ENCODE assay signal across 39 cellular contexts in the genomic region with DNA sequence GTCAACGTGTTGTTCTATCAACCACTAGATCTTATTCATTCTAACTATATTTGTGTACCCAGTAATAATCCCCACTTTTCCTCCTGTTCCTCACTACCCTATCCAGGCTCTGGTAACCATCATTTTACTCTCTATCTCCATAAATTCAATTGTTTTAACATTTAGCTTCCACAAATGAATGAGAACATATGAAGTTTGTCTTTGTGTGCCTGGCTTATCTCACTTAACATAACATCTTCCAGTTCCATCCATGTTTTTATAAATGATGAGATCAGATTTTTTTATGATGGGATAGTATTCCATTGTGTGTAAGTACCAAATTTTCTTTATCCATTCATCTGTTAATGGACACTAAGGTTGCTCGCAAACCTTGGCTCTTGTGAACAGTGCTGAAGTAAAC. TPM values are rescaled to one million over a fixed set of nuclear protein-coding genes. Genes with fewer than 3 reads are reported as not detected.
"Had no signal": no experiment of that assay in that cellular context is flagged by ENCODE, and none has a peak within 500 bp of the region (broad histone marks: within the 10 kb centered on the region; RNA-seq: fewer than 3 reads in every experiment).

No MANE protein-coding gene starts in this region.

- ATAC-seq: activated naive CD4-positive, alpha-beta T cell treated with anti-CD3 and anti-CD28 coated beads, Interleukin-2, amount 50 U/mL, for 72 hours; activated naive CD8-positive, alpha-beta T cell treated with anti-CD3 and anti-CD28 coated beads, Interleukin-2, amount 50 U/mL, for 24 hours; activated T-cell treated with anti-CD3 and anti-CD28 coated beads, Interleukin-2, amount 50 U/mL, for 4 hours; activated T-cell treated with anti-CD3 and anti-CD28 coated beads, Interleukin-2, amount 50 U/mL, for 72 hours; activated T-helper 17 cell treated with anti-CD3 and anti-CD28 coated beads, Interleukin-2, amount 50 U/mL, for 72 hours; body of pancreas had no signal

- H3K4me3 Mint-ChIP-seq: activated naive CD4-positive, alpha-beta T cell treated with anti-CD3 and anti-CD28 coated beads for 36 hours; activated naive CD4-positive, alpha-beta T cell treated with anti-CD3 and anti-CD28 coated beads, Interleukin-2, amount 10 ng/mL, durations not matched to agents 7 days and 5 days; activated naive CD4-positive, alpha-beta T cell treated with anti-CD3 and anti-CD28 coated beads, Interleukin-2, amount 50 U/mL, for 24 hours; activated naive CD8-positive, alpha-beta T cell; activated naive CD8-positive, alpha-beta T cell treated with anti-CD3 and anti-CD28 coated beads for 36 hours; activated naive CD8-positive, alpha-beta T cell treated with anti-CD3 and anti-CD28 coated beads, Interleukin-2, amount 10 ng/mL, durations not matched to agents 7 days and 5 days; activated naive CD8-positive, alpha-beta T cell treated with anti-CD3 and anti-CD28 coated beads, Interleukin-2, amount 50 U/mL, for 24 hours; activated T-cell treated with anti-CD3 and anti-CD28 coated beads, Interleukin-2, amount 50 U/mL, for 4 hours; activated T-cell treated with anti-CD3 and anti-CD28 coated beads, Interleukin-2, amount 50 U/mL, for 72 hours; activated T-helper 1 cell treated with anti-CD3 and anti-CD28 coated beads, Interleukin-12 subunit alpha, Interleukin-12 subunit beta, Interleukin-2, Interleukin-4 antibody, amounts not matched to agents 30 ng/mL and 10 ng/mL and 1 ng/mL, durations not matched to agents 14 hours and 24 hours and 36 hours; activated T-helper 17 cell treated with anti-CD3 and anti-CD28 coated beads, Interleukin-2, amount 50 U/mL, for 72 hours; brain; central memory CD8-positive, alpha-beta T cell had no signal

- DNase-seq: activated effector memory CD4-positive, alpha-beta T cell treated with anti-CD3 and anti-CD28 coated beads, Interleukin-2, amount 50 U/mL, for 16 hours; activated effector memory CD4-positive, alpha-beta T cell treated with Interleukin-2 at 50 U/mL for 16 hours; activated gamma-delta T cell; activated gamma-delta T cell treated with Interleukin-2 at 50 U/mL for 16 hours; activated naive CD4-positive, alpha-beta T cell; activated naive CD4-positive, alpha-beta T cell treated with anti-CD3 and anti-CD28 coated beads for 36 hours; activated naive CD4-positive, alpha-beta T cell treated with anti-CD3 and anti-CD28 coated beads, Interleukin-2, amount 10 ng/mL, durations not matched to agents 7 days and 5 days; activated naive CD4-positive, alpha-beta T cell treated with anti-CD3 and anti-CD28 coated beads, Interleukin-2, amount 50 U/mL, for 16 hours; activated naive CD4-positive, alpha-beta T cell treated with Interleukin-2 at 50 U/mL for 16 hours; activated naive CD8-positive, alpha-beta T cell treated with anti-CD3 and anti-CD28 coated beads for 36 hours; activated naive CD8-positive, alpha-beta T cell treated with anti-CD3 and anti-CD28 coated beads, Interleukin-2, amount 10 ng/mL, durations not matched to agents 7 days and 5 days; activated naive CD8-positive, alpha-beta T cell treated with anti-CD3 and anti-CD28 coated beads, Interleukin-2, amount 50 U/mL, for 24 hours; activated T-cell treated with anti-CD3 and anti-CD28 coated beads, Interleukin-2, amount 50 U/mL, for 4 hours; activated T-cell treated with anti-CD3 and anti-CD28 coated beads, Interleukin-2, amount 50 U/mL, for 48 hours; activated T-cell treated with anti-CD3 and anti-CD28 coated beads, Interleukin-2, amount 50 U/mL, for 72 hours; adrenal gland; amniotic stem cell; amygdala; anterior cingulate cortex; aorta; body of pancreas; brain microvascular endothelial cell; caudate nucleus; central memory CD4-positive, alpha-beta T cell; cerebellar nuclear complex had no signal

- H3K27me3 ChIP-seq: adrenal gland, ascending aorta, body of pancreas, brain microvascular endothelial cell, breast epithelium, cardiac muscle cell had no signal

- H3K4me1 Mint-ChIP-seq: activated naive CD4-positive, alpha-beta T cell treated with anti-CD3 and anti-CD28 coated beads, Interleukin-2, amount 10 ng/mL, durations not matched to agents 7 days and 5 days; activated naive CD4-positive, alpha-beta T cell treated with anti-CD3 and anti-CD28 coated beads, Interleukin-2, amount 50 U/mL, for 24 hours; activated naive CD8-positive, alpha-beta T cell treated with anti-CD3 and anti-CD28 coated beads for 36 hours; activated naive CD8-positive, alpha-beta T cell treated with anti-CD3 and anti-CD28 coated beads, Interleukin-2, amount 10 ng/mL, durations not matched to agents 7 days and 5 days; activated naive CD8-positive, alpha-beta T cell treated with anti-CD3 and anti-CD28 coated beads, Interleukin-2, amount 50 U/mL, for 24 hours; activated T-helper 17 cell treated with anti-CD3 and anti-CD28 coated beads, Interleukin-2, amount 50 U/mL, for 72 hours; brain; central memory CD8-positive, alpha-beta T cell had no signal

- H3K27me3 Mint-ChIP-seq: activated naive CD4-positive, alpha-beta T cell treated with anti-CD3 and anti-CD28 coated beads, Interleukin-2, amount 10 ng/mL, durations not matched to agents 7 days and 5 days; central memory CD8-positive, alpha-beta T cell had no signal

- H3K4me3 ChIP-seq: adrenal gland, ascending aorta, body of pancreas, breast epithelium, cardiac muscle cell had no signal

- H3K9me3 ChIP-seq: adrenal gland, ascending aorta, body of pancreas, breast epithelium had no signal

- H3K27ac ChIP-seq: adrenal gland, ascending aorta, body of pancreas, brain microvascular endothelial cell, breast epithelium, cardiac muscle cell had no signal

- H3K36me3 ChIP-seq: adrenal gland, ascending aorta, brain microvascular endothelial cell, breast epithelium, cardiac muscle cell had no signal

- H3K36me3 Mint-ChIP-seq: activated naive CD4-positive, alpha-beta T cell treated with anti-CD3 and anti-CD28 coated beads, Interleukin-2, amount 10 ng/mL, durations not matched to agents 7 days and 5 days; activated naive CD4-positive, alpha-beta T cell treated with anti-CD3 and anti-CD28 coated beads, Interleukin-2, amount 50 U/mL, for 24 hours; activated naive CD4-positive, alpha-beta T cell treated with anti-CD3 and anti-CD28 coated beads, Interleukin-2, amount 50 U/mL, for 72 hours; activated naive CD8-positive, alpha-beta T cell; activated naive CD8-positive, alpha-beta T cell treated with anti-CD3 and anti-CD28 coated beads for 36 hours; activated naive CD8-positive, alpha-beta T cell treated with anti-CD3 and anti-CD28 coated beads, Interleukin-2, amount 10 ng/mL, durations not matched to agents 7 days and 5 days; brain had no signal

- H3K9me3 Mint-ChIP-seq: activated naive CD4-positive, alpha-beta T cell treated with anti-CD3 and anti-CD28 coated beads for 36 hours; activated naive CD4-positive, alpha-beta T cell treated with anti-CD3 and anti-CD28 coated beads, Interleukin-2, amount 10 ng/mL, durations not matched to agents 7 days and 5 days; activated naive CD4-positive, alpha-beta T cell treated with anti-CD3 and anti-CD28 coated beads, Interleukin-2, amount 50 U/mL, for 72 hours; activated naive CD8-positive, alpha-beta T cell treated with anti-CD3 and anti-CD28 coated beads, Interleukin-2, amount 10 ng/mL, durations not matched to agents 7 days and 5 days; activated T-cell treated with anti-CD3 and anti-CD28 coated beads, Interleukin-2, amount 50 U/mL, for 72 hours; activated T-helper 1 cell treated with anti-CD3 and anti-CD28 coated beads, Interleukin-12 subunit alpha, Interleukin-12 subunit beta, Interleukin-2, Interleukin-4 antibody, amounts not matched to agents 30 ng/mL and 10 ng/mL and 1 ng/mL, durations not matched to agents 14 hours and 24 hours and 36 hours; activated T-helper 17 cell treated with anti-CD3 and anti-CD28 coated beads, Interleukin-2, amount 50 U/mL, for 72 hours; activated T-helper 2 cell treated with anti-CD3 and anti-CD28 coated beads, Interferon-gamma antibody, Interleukin-2, Interleukin-4, amounts not matched to agents 10 μg/mL and 5 μg/mL and 100 μg/mL, durations not matched to agents 14 hours and 24 hours and 36 hours; central memory CD8-positive, alpha-beta T cell had no signal

- H3K27ac Mint-ChIP-seq: activated naive CD4-positive, alpha-beta T cell treated with anti-CD3 and anti-CD28 coated beads for 36 hours; activated naive CD4-positive, alpha-beta T cell treated with anti-CD3 and anti-CD28 coated beads, Interleukin-2, amount 10 ng/mL, durations not matched to agents 7 days and 5 days; activated naive CD4-positive, alpha-beta T cell treated with anti-CD3 and anti-CD28 coated beads, Interleukin-2, amount 50 U/mL, for 24 hours; activated naive CD4-positive, alpha-beta T cell treated with anti-CD3 and anti-CD28 coated beads, Interleukin-2, amount 50 U/mL, for 72 hours; activated naive CD8-positive, alpha-beta T cell; activated naive CD8-positive, alpha-beta T cell treated with anti-CD3 and anti-CD28 coated beads for 36 hours; activated naive CD8-positive, alpha-beta T cell treated with anti-CD3 and anti-CD28 coated beads, Interleukin-2, amount 10 ng/mL, durations not matched to agents 7 days and 5 days; activated naive CD8-positive, alpha-beta T cell treated with anti-CD3 and anti-CD28 coated beads, Interleukin-2, amount 50 U/mL, for 24 hours; activated T-cell treated with anti-CD3 and anti-CD28 coated beads, Interleukin-2, amount 50 U/mL, for 72 hours; activated T-helper 1 cell treated with anti-CD3 and anti-CD28 coated beads, Interleukin-12 subunit alpha, Interleukin-12 subunit beta, Interleukin-2, Interleukin-4 antibody, amounts not matched to agents 30 ng/mL and 10 ng/mL and 1 ng/mL, durations not matched to agents 14 hours and 24 hours and 36 hours; activated T-helper 17 cell treated with anti-CD3 and anti-CD28 coated beads, Interleukin-2, amount 50 U/mL, for 72 hours; activated T-helper 2 cell treated with anti-CD3 and anti-CD28 coated beads, Interferon-gamma antibody, Interleukin-2, Interleukin-4, amounts not matched to agents 10 μg/mL and 5 μg/mL and 100 μg/mL, durations not matched to agents 14 hours and 24 hours and 36 hours; brain had no signal

- H3K4me1 ChIP-seq: adrenal gland, ascending aorta, body of pancreas, breast epithelium had no signal

RNA-seq across cellular contexts. Expression of gene IBSP, which starts 59.9 kb away (rescaled TPM):
- total RNA-seq: activated naive CD4-positive, alpha-beta T cell treated with anti-CD3 and anti-CD28 coated beads for 36 hours; activated naive CD4-positive, alpha-beta T cell treated with anti-CD3 and anti-CD28 coated beads, Interleukin-2, amount 50 U/mL, for 72 hours; activated naive CD8-positive, alpha-beta T cell treated with anti-CD3 and anti-CD28 coated beads for 36 hours; activated naive CD8-positive, alpha-beta T cell treated with anti-CD3 and anti-CD28 coated beads, Interleukin-2, amount 10 ng/mL, durations not matched to agents 7 days and 5 days; activated T-cell treated with anti-CD3 and anti-CD28 coated beads, Interleukin-2, amount 50 U/mL, for 4 hours; activated T-cell treated with anti-CD3 and anti-CD28 coated beads, Interleukin-2, amount 50 U/mL, for 72 hours; activated T-helper 1 cell treated with anti-CD3 and anti-CD28 coated beads, Interleukin-12 subunit alpha, Interleukin-12 subunit beta, Interleukin-2, Interleukin-4 antibody, amounts not matched to agents 30 ng/mL and 10 ng/mL and 1 ng/mL, durations not matched to agents 14 hours and 24 hours and 36 hours; activated T-helper 17 cell treated with anti-CD3 and anti-CD28 coated beads, Interleukin-2, amount 50 U/mL, for 72 hours; activated T-helper 2 cell treated with anti-CD3 and anti-CD28 coated beads, Interferon-gamma antibody, Interleukin-2, Interleukin-4, amounts not matched to agents 10 μg/mL and 5 μg/mL and 100 μg/mL, durations not matched to agents 14 hours and 24 hours and 36 hours; adrenal gland; ascending aorta; astrocyte; body of pancreas; breast epithelium; bronchial epithelial cell; cardiac muscle cell; cardiac septum had no signal
- polyA plus RNA-seq: adrenal gland, aorta, cardiac muscle cell had no signal
